8 cellular contexts compared by ENCODE assay signal in genomic region chr12:15910864-15911696, GRCh38. TPM values are rescaled to one million over a fixed set of nuclear protein-coding genes. Genes with fewer than 3 reads are reported as not detected.
DNase-seq lines count a peak whose midpoint lies in the region; ATAC-seq and TF ChIP-seq lines count a peak whose summit lies in the region.

TSS of gene DERA (plus strand) at chr12:15911332. CDS start at chr12:15911384, 52 bp downstream.

- no peaks in the 10 kb centered on the region for H3K9me2 ChIP-seq in OCI-LY7 (ENCODE audit: insufficient read depth, low read length)

- H3K27me3 ChIP-seq in esophagus muscularis mucosa: no peaks in the 10 kb centered on the region

- H3K4me1 ChIP-seq in OCI-LY7 (ENCODE audit: insufficient read depth, low read length, poor library complexity, severe bottlenecking) (peaks cover 13% of the 10 kb centered on the region), esophagus muscularis mucosa (peaks cover 12 to 48% (median 42%) of the 10 kb centered on the region in 4 donors)

- H3K27ac ChIP-seq in OCI-LY7 (ENCODE audit: low read depth, low read length, poor library complexity, severe bottlenecking) (peak within 1 kb of the TSS; percentile 44), esophagus muscularis mucosa (replicated peaks in 1 of 4) (peak within 1 kb of the TSS; percentile 92 to 98 (median 96))

- H3K4me3 ChIP-seq in OCI-LY7 (ENCODE audit: low read depth, low read length, poor library complexity, severe bottlenecking) (peak within 1 kb of the TSS; percentile 83), esophagus muscularis mucosa (peak within 1 kb of the TSS; percentile 70 to 91 (median 82))

- H3K9me3 Mint-ChIP-seq in activated T-cell treated with anti-CD3 and anti-CD28 coated beads, Interleukin-2, amount 50 U/mL, for 4 hours: no peaks in the 10 kb centered on the region
- H3K9me3 Mint-ChIP-seq in stimulated activated effector memory CD8-positive, alpha-beta T cell treated with anti-CD3 and anti-CD28 coated beads, Interleukin-12 subunit alpha, Interleukin-12 subunit beta, amount 100 ng/mL, for 72 hours: no peaks in the 10 kb centered on the region

- POLR2A ChIA-PET in OCI-LY7 (lab: Charles Lee): interaction anchor here (0.6 to 3.5 kb wide), 16 partner anchors 10 to 1137 kb away, joined by 3 to 25 read pairs (median 4); partner anchors contain the start of genes C12orf60 and WBP11

- H3K4me2 ChIP-seq in OCI-LY7 (ENCODE audit: low read length): peak within 1 kb of the TSS; percentile 92

- no peaks in the 10 kb centered on the region; the same call in 1 of the 2 replicates for H3K79me2 ChIP-seq in OCI-LY7 (ENCODE audit: insufficient read depth, low read depth, low read length)

- peak within 1 kb of the TSS; percentile 98 for H2AFZ ChIP-seq in OCI-LY7 (ENCODE audit: low read length)

- CTCF ChIA-PET in OCI-LY7 (lab: Charles Lee; ENCODE audit: unreplicated experiment): interaction anchor here (1.1 kb wide), 1 partner anchor 377 kb away, joined by 3 read pairs; no protein-coding TSS in a partner anchor

- H3K36me3 Mint-ChIP-seq in activated T-cell treated with anti-CD3 and anti-CD28 coated beads, Interleukin-2, amount 50 U/mL, for 4 hours (ENCODE audit: insufficient read depth): no peaks in the 10 kb centered on the region
- no peaks in the 10 kb centered on the region for H3K36me3 Mint-ChIP-seq in stimulated activated effector memory CD8-positive, alpha-beta T cell treated with anti-CD3 and anti-CD28 coated beads, Interleukin-12 subunit alpha, Interleukin-12 subunit beta, amount 100 ng/mL, for 72 hours

- no peaks in the 10 kb centered on the region for H4K20me1 ChIP-seq in OCI-LY7 (ENCODE audit: insufficient read depth, low read length)

- H3K4me3 Mint-ChIP-seq in activated T-cell treated with anti-CD3 and anti-CD28 coated beads, Interleukin-2, amount 50 U/mL, for 4 hours: peak within 1 kb of the TSS; percentile 83
- H3K4me3 Mint-ChIP-seq in stimulated activated effector memory CD8-positive, alpha-beta T cell treated with anti-CD3 and anti-CD28 coated beads, Interleukin-12 subunit alpha, Interleukin-12 subunit beta, amount 100 ng/mL, for 72 hours: peak within 1 kb of the TSS; percentile 79

- H3K4me1 Mint-ChIP-seq in activated T-cell treated with anti-CD3 and anti-CD28 coated beads, Interleukin-2, amount 50 U/mL, for 4 hours (ENCODE audit: low read depth): peaks cover 15% of the 10 kb centered on the region
- H3K4me1 Mint-ChIP-seq in stimulated activated effector memory CD8-positive, alpha-beta T cell treated with anti-CD3 and anti-CD28 coated beads, Interleukin-12 subunit alpha, Interleukin-12 subunit beta, amount 100 ng/mL, for 72 hours: peaks cover 11% of the 10 kb centered on the region

- BruUV-seq in OCI-LY7 (replicated peaks; lab: Mats Ljungman, UMichigan): no TSS peak

- under 1% methylated on average over 23 of the region's 59 CpGs for WGBS in esophagus muscularis mucosa

- intact Hi-C loops in OCI-LY7 (cut with micrococcal nuclease; ENCODE audit: unreplicated experiment): no loop called here
- intact Hi-C loops in esophagus muscularis mucosa (cut with DNase I): no loop called here

- ATAC-seq in GM21390 (IDR thresholded peaks at IDR 0.05; ENCODE audit: unreplicated experiment): peak; percentile 96
- peak; percentile 96 to 98 for ATAC-seq in activated T-cell treated with anti-CD3 and anti-CD28 coated beads, Interleukin-2, amount 50 U/mL, for 4 hours
- ATAC-seq in stimulated activated effector memory CD8-positive, alpha-beta T cell treated with anti-CD3 and anti-CD28 coated beads, Interleukin-12 subunit alpha, Interleukin-12 subunit beta, amount 100 ng/mL, for 72 hours: peak; percentile 95

- TF ChIP-seq POLR2A in esophagus muscularis mucosa (IDR thresholded peaks at IDR 0.05; ENCODE audit: low read depth): peak; percentile 86

- H3K9me3 ChIP-seq in OCI-LY7 (ENCODE audit: low read length) (no peaks in the 10 kb centered on the region), esophagus muscularis mucosa (no peaks in the 10 kb centered on the region)

- peaks cover 34% of the 10 kb centered on the region for H3K36me3 ChIP-seq in OCI-LY7 (ENCODE audit: insufficient read depth, low read length)
- H3K36me3 ChIP-seq in esophagus muscularis mucosa: peaks cover 0 to 11% (median 10%) of the 10 kb centered on the region in 4 donors

- peak within 1 kb of the TSS; percentile 92 for H3K27ac Mint-ChIP-seq in stimulated activated effector memory CD8-positive, alpha-beta T cell treated with anti-CD3 and anti-CD28 coated beads, Interleukin-12 subunit alpha, Interleukin-12 subunit beta, amount 100 ng/mL, for 72 hours

- H3K27me3 Mint-ChIP-seq in activated T-cell treated with anti-CD3 and anti-CD28 coated beads, Interleukin-2, amount 50 U/mL, for 4 hours (ENCODE audit: low read depth): no peaks in the 10 kb centered on the region

- TF ChIP-seq EP300 in esophagus muscularis mucosa (IDR thresholded peaks at IDR 0.05): no peak

- DNase-seq in DMS 273 treated with DMSO at 0.1 percent for 48 hours (lab: John Stamatoyannopoulos, UW) (peak; percentile 51), HUDEP-2 (lab: John Stamatoyannopoulos, UW; ENCODE audit: unreplicated experiment in 76 of 76) (peak in 63 of 76 experiments; percentile 3 to 79 (median 52)), OCI-LY7 (ENCODE audit: low spot score) (peak; percentile 63), esophagus muscularis mucosa (ENCODE audit: extremely low spot score) (no peak), myocyte (ENCODE audit: low read depth) (peak; percentile 86)
- DNase-seq in activated T-cell treated with anti-CD3 and anti-CD28 coated beads, Interleukin-2, amount 50 U/mL, for 4 hours: peak; percentile 45
- DNase-seq in stimulated activated effector memory CD8-positive, alpha-beta T cell treated with anti-CD3 and anti-CD28 coated beads, Interleukin-12 subunit alpha, Interleukin-12 subunit beta, amount 100 ng/mL, for 72 hours (ENCODE audit: low spot score in 2 of 2): peak; percentile 49 to 74

- TF ChIP-seq CTCF in OCI-LY7 (conservative IDR thresholded peaks at IDR 0.05; ENCODE audit: low read length) (peak; percentile 22; the same call in 1 of the 2 replicates), esophagus muscularis mucosa (IDR thresholded peaks at IDR 0.05) (peak; percentile 16 to 23 (median 16))

RNA-seq across cellular contexts. Expression of gene DERA, which starts in this region (rescaled TPM):
- 54.9 and 68.6 TPM in 2 replicates for total RNA-seq in OCI-LY7 (2014; rRNA removed; shearing (Covaris generic))
- total RNA-seq in OCI-LY7 (2022) (87.2 and 103 TPM in 2 replicates), esophagus muscularis mucosa (10 to 100 TPM; 30.6 to 47.3 (median 34.3) TPM), myocyte (70.4 and 81.0 TPM in 2 replicates)
- total RNA-seq in activated T-cell treated with anti-CD3 and anti-CD28 coated beads, Interleukin-2, amount 50 U/mL, for 4 hours: 10 to 100 TPM in 1 of 3 donors, 1 to 10 TPM in 2; 6.8 to 10.4 (median 7.0) TPM
- 39.8 TPM for polyA plus RNA-seq in myocyte (2012)
